Comparison of ENCODE assay signal across 8 cellular contexts in the genomic region with DNA sequence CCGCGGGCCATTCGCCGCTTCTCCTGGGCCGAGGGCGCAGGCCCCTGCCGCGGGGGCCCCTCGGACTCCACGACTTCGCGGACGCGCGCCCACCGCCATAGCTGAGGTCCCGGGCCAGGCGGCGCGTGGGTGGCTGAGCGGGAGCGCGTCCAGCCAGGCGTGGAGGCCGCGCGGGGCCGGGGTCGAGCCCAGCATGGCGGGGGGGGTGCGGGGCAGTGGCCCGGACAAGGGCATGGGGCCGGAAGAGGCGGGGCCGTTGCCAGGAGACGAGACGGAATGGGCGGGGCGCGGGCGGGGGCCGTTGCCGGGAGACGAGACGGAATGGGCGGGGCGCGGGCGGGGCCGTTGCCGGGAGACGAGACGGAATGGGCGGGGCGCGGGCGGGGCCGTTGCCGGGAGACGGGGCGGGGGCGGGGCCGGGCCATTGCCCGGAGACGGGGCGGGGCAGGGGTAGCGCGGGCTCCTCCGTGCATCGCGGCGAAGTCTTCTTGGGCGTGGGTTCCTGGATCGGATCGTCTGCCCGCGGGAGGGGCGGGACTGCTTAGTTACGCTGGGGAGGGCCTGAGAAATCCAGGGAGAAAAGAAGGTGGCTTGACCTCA. TPM values are rescaled to one million over a fixed set of nuclear protein-coding genes. Genes with fewer than 3 reads are reported as not detected.
DNase-seq lines count a peak whose midpoint lies in the region; ATAC-seq, FAIRE-seq and TF ChIP-seq lines count a peak whose summit lies in the region.

No MANE protein-coding gene starts in this region.

- no peaks in the 10 kb centered on the region for H3K36me3 ChIP-seq in kidney (ENCODE audit: control insufficient read depth in 1 of 2, insufficient read depth in 2 of 2, low read length in 2 of 2)

- peak overlapping the region; percentile 58 for H3K27ac ChIP-seq in caudate nucleus (ENCODE audit: low read depth, low read length)
- H3K27ac ChIP-seq in kidney (ENCODE audit: low read depth in 2 of 2, low read length in 2 of 2): peak overlapping the region; percentile 28 to 71

- peak overlapping the region in 1 of 2 donors; percentile 59 for H3K4me3 ChIP-seq in kidney (ENCODE audit: low read length in 2 of 2)

- peak; percentile 69 for ATAC-seq in HG02759 (IDR thresholded peaks at IDR 0.05; ENCODE audit: unreplicated experiment)

- H3K9me3 ChIP-seq in kidney (ENCODE audit: control insufficient read depth in 1 of 2, low read length in 2 of 2): no peaks in the 10 kb centered on the region

- intact Hi-C loops in kidney (cut with DNase I): no loop called here

- peak overlapping the region in 1 of 2 donors; percentile 61 for H3K9ac ChIP-seq in kidney (ENCODE audit: low read length in 2 of 2)

- DNase-seq in NCI-H187 (lab: John Stamatoyannopoulos, UW) (peak; percentile 14 to 46), NCI-H187 treated with DMSO at 0.1 percent for 48 hours (lab: John Stamatoyannopoulos, UW) (no peak), NCI-H2171 (lab: John Stamatoyannopoulos, UW) (peak; percentile 62), caudate nucleus (lab: John Stamatoyannopoulos, UW) (peak in 59 of 61 donors; percentile 36 to 95 (median 80)), kidney (peak; percentile 97)
- peak; percentile 83 for DNase-seq in activated CD4-positive, CD25-positive, alpha-beta regulatory T cell treated with anti-CD3 and anti-CD28 coated beads, Interleukin-2, amount 50 U/mL, for 72 hours
- peak; percentile 72 to 76 for DNase-seq in stimulated activated CD4-positive, alpha-beta T cell treated with anti-CD3 and anti-CD28 coated beads, Interleukin-1b, Interleukin-23, amount 100 ng/mL, for 1 hour (ENCODE audit: low read depth in 2 of 2)

- TF ChIP-seq CTCF in kidney (IDR thresholded peaks at IDR 0.05; ENCODE audit: borderline replicate concordance, extremely low read depth, insufficient read depth): no peak

- H3K4me1 ChIP-seq in kidney (ENCODE audit: control insufficient read depth in 1 of 2, insufficient read depth in 1 of 2, low read depth in 1 of 2, low read length in 2 of 2): peaks cover 0 to 16% of the 10 kb centered on the region in 2 donors

- FAIRE-seq in kidney (lab: Jason Lieb, UNC): no peak

RNA-seq across cellular contexts. Expression of a gene that starts 14.8 kb away (rescaled TPM):
- 16.6 TPM for total RNA-seq in kidney
- 3.4 TPM for polyA plus RNA-seq in kidney (ENCODE audit: insufficient read depth, low read depth, low replicate concordance)

RNA-seq across cellular contexts. Expression of a gene that starts 24.2 kb away (rescaled TPM):
- total RNA-seq in kidney: 3.3 TPM
- polyA plus RNA-seq in kidney (ENCODE audit: insufficient read depth, low read depth, low replicate concordance): 0.39 TPM

RNA-seq across cellular contexts. Expression of a gene that starts 31.8 kb away (rescaled TPM):
- total RNA-seq in kidney: not detected
- not detected for polyA plus RNA-seq in kidney (ENCODE audit: insufficient read depth, low read depth, low replicate concordance)

RNA-seq across cellular contexts. Expression of a gene that starts 46.8 kb away (rescaled TPM):
- 61.4 TPM for total RNA-seq in kidney
- polyA plus RNA-seq in kidney (ENCODE audit: insufficient read depth, low read depth, low replicate concordance): 93.3 TPM

RNA-seq across cellular contexts. Expression of a gene that starts 46.9 kb away (rescaled TPM):
- total RNA-seq in kidney: 35.6 TPM
- 50.7 TPM for polyA plus RNA-seq in kidney (ENCODE audit: insufficient read depth, low read depth, low replicate concordance)
